Comparison of ENCODE assay signal across 21 cellular contexts in genomic region chr5:175682664-175683063, GRCh38. TPM values are rescaled to one million over a fixed set of nuclear protein-coding genes. Genes with fewer than 3 reads are reported as not detected.
DNase-seq lines count a peak whose midpoint lies in the region; ATAC-seq and TF ChIP-seq lines count a peak whose summit lies in the region.
"Had no signal": no experiment of that assay in that cellular context is flagged by ENCODE, and none has a peak within 500 bp of the region (broad histone marks: within the 10 kb centered on the region; RNA-seq: fewer than 3 reads in every experiment).

No MANE protein-coding gene starts in this region.

- H3K36me3 ChIP-seq in heart right ventricle (peaks cover 0 to 42% (median 3%) of the 10 kb centered on the region in 9 donors), brain microvascular endothelial cell (replicated peaks) (no peaks in the 10 kb centered on the region)
- H3K36me3 ChIP-seq: MG63, SJCRH30 had no signal

- no peak overlapping the region for H3K4me3 ChIP-seq in heart right ventricle
- no peak overlapping the region for H3K4me3 ChIP-seq in dorsolateral prefrontal cortex
- H3K4me3 ChIP-seq in brain microvascular endothelial cell (ENCODE audit: low read depth, low read length), result no peak overlapping the region
- H3K4me3 ChIP-seq: A549, MG63, SJCRH30 had no signal

- DNase-seq in heart right ventricle (no peak), Right ventricle myocardium superior (no peak), dorsolateral prefrontal cortex (peak in 3 of 10 donors; percentile 20 to 37 (median 26)), omental fat pad (ENCODE audit: low spot score) (peak; percentile 1), brain microvascular endothelial cell (no peak), CD1c-positive myeloid dendritic cell (ENCODE audit: extremely low spot score) (no peak), HT-29 (ENCODE audit: low spot score) (no peak)
- DNase-seq: CD8-positive, alpha-beta memory T cell; DMS53; IMR-90; Karpas-422; MG63; NCI-H1048; NCI-H146; NCI-H2029 treated with DMSO at 0.1 percent for 48 hours; NCI-H2171; PC-3; RPMI8226; SJCRH30 had no signal

- 71 to 82% methylated on average over 8 of the region's 8 CpGs for WGBS in heart right ventricle, 2 donors

- ATAC-seq in heart right ventricle (no peak), Right ventricle myocardium superior (ENCODE audit: poor library complexity) (no peak), omental fat pad (ENCODE audit: low FRiP score) (no peak)
- ATAC-seq: A549, PC-3 had no signal

- no peaks in the 10 kb centered on the region for H3K9me3 ChIP-seq in heart right ventricle
- H3K9me3 ChIP-seq: A549, MG63, SJCRH30 had no signal

- H3K27ac ChIP-seq in heart right ventricle, result peak overlapping the region; percentile 45 to 91 (median 86)
- H3K27ac ChIP-seq in dorsolateral prefrontal cortex, result peak overlapping the region in 51 of 59 donors; percentile 12 to 88 (median 70)
- H3K27ac ChIP-seq in brain microvascular endothelial cell, result no peak overlapping the region
- H3K27ac ChIP-seq: A549, SJCRH30 had no signal

- TF ChIP-seq CTCF in heart right ventricle (IDR thresholded peaks at IDR 0.05), result no peak
- no peak for TF ChIP-seq CTCF in dorsolateral prefrontal cortex (IDR thresholded peaks at IDR 0.05 in 54 of 56, conservative IDR thresholded peaks at IDR 0.05 in 2 of 56; ENCODE audit: low read depth in 1 of 56, partially characterized antibody in 56 of 56)
- no peak for TF ChIP-seq CTCF in omental fat pad (IDR thresholded peaks at IDR 0.05)
- no peak for TF ChIP-seq CTCF in brain microvascular endothelial cell (IDR thresholded peaks at IDR 0.05; ENCODE audit: low read depth, low read length, missing control alignments)

- peaks cover 0 to 3% (median 0%) of the 10 kb centered on the region in 7 donors for H3K27me3 ChIP-seq in heart right ventricle
- H3K27me3 ChIP-seq in dorsolateral prefrontal cortex, result peaks cover 0 to 20% (median 0%) of the 10 kb centered on the region in 45 donors
- no peaks in the 10 kb centered on the region for H3K27me3 ChIP-seq in brain microvascular endothelial cell (replicated peaks)

- in situ Hi-C loops in brain microvascular endothelial cell (cut with HindIII; ENCODE audit: low pct_ligation_motif_present, low sequenced_read_pairs), result no loop called here

- intact Hi-C loops in heart right ventricle (cut with DNase I), result loop anchor here in 2 of 10 donors (10.0 kb wide), 1 partner anchor 108 kb away; no protein-coding TSS in a partner anchor
- intact Hi-C loops in Right ventricle myocardium superior (cut with DNase I), result loop anchor here (10.0 kb wide), 1 partner anchor 108 kb away; no protein-coding TSS in a partner anchor
- intact Hi-C loops in dorsolateral prefrontal cortex (cut with DNase I), result no loop called here

- peaks cover 5 to 98% (median 51%) of the 10 kb centered on the region in 9 donors for H3K4me1 ChIP-seq in heart right ventricle
- H3K4me1 ChIP-seq: A549 had no signal

RNA-seq across cellular contexts. Expression of gene HRH2, which starts 24.8 kb away (rescaled TPM):
- total RNA-seq in heart right ventricle, result 10 to 100 TPM; 36.5 to 78.7 (median 52.8) TPM
- 10 to 100 TPM; 12.2 to 24.8 TPM for polyA plus RNA-seq in heart right ventricle
- 41.2 TPM for total RNA-seq in Right ventricle myocardium superior
- total RNA-seq in dorsolateral prefrontal cortex, result 10 to 100 TPM in 119 of 120 experiments, 1 to 10 TPM in 1; 8.7 to 45.7 (median 25.9) TPM
- 10 to 100 TPM in 2 of 4 donors, 1 to 10 TPM in 2; 2.9 to 22.6 (median 10.4) TPM for total RNA-seq in omental fat pad
- total RNA-seq in HT-29 (2014; rRNA removed; shearing (Covaris generic)), result not detected in 2 replicates
- total RNA-seq: IMR-90, PC-3, SJCRH30 had no signal
- polyA plus RNA-seq: BJ, IMR-90 had no signal
